Comparison of ENCODE assay signal across 1 cellular context in genomic region chr1:26993237-26994019, GRCh38.
TF ChIP-seq lines count a peak whose summit lies in the region.

TSS of gene TRNP1 (plus strand) at chr1:26993692. CDS start at chr1:26993787, 95 bp downstream.

TF ChIP-seq in HepG2, 621 proteins besides CTCF, POLR2A, EP300 and RAD21 (continued from another document and continues in another):
- TF ChIP-seq ARID4A (CRISPR knock-in tag; IDR thresholded peaks at IDR 0.05; ENCODE audit: borderline replicate concordance) (peak; percentile 66; the same call in 1 of the 2 replicates), ZNF362 (CRISPR knock-in tag; IDR thresholded peaks at IDR 0.05; ENCODE audit: borderline replicate concordance) (peak; percentile 35; the same call in 1 of the 2 replicates), MEF2D (CRISPR knock-in tag; IDR thresholded peaks at IDR 0.05) (no peak), ZNF234 (CRISPR knock-in tag; conservative IDR thresholded peaks at IDR 0.05) (peak; percentile 87), REST (IDR thresholded peaks at IDR 0.05; ENCODE audit: borderline replicate concordance in 1 of 2, low read depth in 1 of 2, low read length in 2 of 2) (peak in 1 of 2 experiments; percentile 65; a peak in 1 of 4 replicates), ONECUT2 (CRISPR knock-in tag; IDR thresholded peaks at IDR 0.05) (peak; percentile 35; the same call in 1 of the 2 replicates), XRCC5 (optimal IDR thresholded peaks at IDR 0.05; ENCODE audit: low read length) (no peak), ZNF784 (CRISPR knock-in tag; IDR thresholded peaks at IDR 0.05; ENCODE audit: borderline replicate concordance) (peak; percentile 86; the same call in 1 of the 2 replicates), ZNF552 (CRISPR knock-in tag; IDR thresholded peaks at IDR 0.05; ENCODE audit: borderline replicate concordance) (peak; percentile 72; the same call in 1 of the 2 replicates), ZNF572 (CRISPR knock-in tag; IDR thresholded peaks at IDR 0.05) (peak; percentile 80), RXRA (CRISPR knock-in tag; IDR thresholded peaks at IDR 0.05) (peak; percentile 98), GATAD1 (CRISPR knock-in tag; IDR thresholded peaks at IDR 0.05) (peak; percentile 65), SP140L (CRISPR knock-in tag; IDR thresholded peaks at IDR 0.05; ENCODE audit: borderline replicate concordance) (0 out of 2 replicates have a peak, but pooled peaks have one; percentile 11), MAX (IDR thresholded peaks at IDR 0.05) (peak; percentile 71), ZNF484 (CRISPR knock-in tag; IDR thresholded peaks at IDR 0.05; ENCODE audit: borderline replicate concordance, low read depth) (no peak), AHDC1 (CRISPR knock-in tag; IDR thresholded peaks at IDR 0.05; ENCODE audit: borderline replicate concordance) (0 out of 2 replicates have a peak, but pooled peaks have one; percentile 49), SOX5 (CRISPR knock-in tag; IDR thresholded peaks at IDR 0.05; ENCODE audit: borderline replicate concordance) (peak; percentile 72; the same call in 1 of the 2 replicates), GZF1 (CRISPR knock-in tag; IDR thresholded peaks at IDR 0.05) (peak; percentile 37; the same call in 1 of the 2 replicates), ZNF710 (CRISPR knock-in tag; IDR thresholded peaks at IDR 0.05; ENCODE audit: borderline replicate concordance) (peak; percentile 67; the same call in 1 of the 2 replicates), NFKB2 (CRISPR knock-in tag; IDR thresholded peaks at IDR 0.05; ENCODE audit: borderline replicate concordance) (peak; percentile 95), ZNF280D (CRISPR knock-in tag; IDR thresholded peaks at IDR 0.05) (no peak), KDM2A (CRISPR knock-in tag; IDR thresholded peaks at IDR 0.05; ENCODE audit: borderline replicate concordance, low read depth) (peak; percentile 64; the same call in 1 of the 2 replicates), PAWR (CRISPR knock-in tag; IDR thresholded peaks at IDR 0.05; ENCODE audit: borderline replicate concordance) (no peak), KLF16 (CRISPR knock-in tag; IDR thresholded peaks at IDR 0.05) (peak in 1 of 2 experiments; percentile 93; a peak in 1 of 4 replicates), ZNF136 (CRISPR knock-in tag; IDR thresholded peaks at IDR 0.05; ENCODE audit: low read depth) (no peak), RARG (CRISPR knock-in tag; IDR thresholded peaks at IDR 0.05; ENCODE audit: low read depth) (no peak), ZNF550 (CRISPR knock-in tag; IDR thresholded peaks at IDR 0.05; ENCODE audit: borderline replicate concordance) (peak; percentile 44; the same call in 1 of the 2 replicates), ZNF12 (CRISPR knock-in tag; IDR thresholded peaks at IDR 0.05) (peak; percentile 23; the same call in 1 of the 2 replicates), MXI1 (IDR thresholded peaks at IDR 0.05; ENCODE audit: borderline replicate concordance, low read depth, low read length) (peak; percentile 64; the same call in 1 of the 3 replicates), ZNF672 (CRISPR knock-in tag; IDR thresholded peaks at IDR 0.05) (no peak)
